ENCODE assay signal across 16 cellular contexts in genomic region chr2:187528042-187528441, GRCh38.
"Had no signal": no experiment of that assay in that cellular context is flagged by ENCODE, and none has a peak within 500 bp of the region (broad histone marks: within the 10 kb centered on the region; RNA-seq: fewer than 3 reads in every experiment).

No MANE protein-coding gene starts in this region.

- H2AFZ ChIP-seq: hepatocyte had no signal

- H3K27ac ChIP-seq: hepatocyte had no signal

- H3K9me3 ChIP-seq: tibial nerve had no signal

- H3K4me3 ChIP-seq: hepatocyte, lung, tibial nerve had no signal

- H3K27me3 ChIP-seq: hepatocyte, tibial nerve had no signal

- DNase-seq: activated CD4-positive, alpha-beta T cell treated with anti-CD3 and anti-CD28 coated beads for 36 hours; activated CD4-positive, alpha-beta T cell treated with anti-CD3 and anti-CD28 coated beads, Interleukin-2, amount 50 U/mL, for 48 hours; activated gamma-delta T cell; effector memory CD4-positive, alpha-beta T cell; nucleus accumbens; retina; stimulated activated CD4-positive, alpha-beta T cell treated with anti-CD3 and anti-CD28 coated beads, Interleukin-12 subunit alpha, Interleukin-12 subunit beta, amount 100 ng/mL, for 4 hours; stimulated activated CD4-positive, alpha-beta T cell treated with anti-CD3 and anti-CD28 coated beads, Interleukin-1b, Interleukin-23, amount 100 ng/mL, for 48 hours; stimulated activated CD8-positive, alpha-beta memory T cell treated with anti-CD3 and anti-CD28 coated beads, Interleukin-4, amount 100 ng/mL, for 48 hours; stimulated activated naive CD4-positive, alpha-beta T cell treated with Interleukin-2 at 50 U/mL for 16 hours; substantia nigra had no signal

- H3K4me2 ChIP-seq: hepatocyte had no signal

- ATAC-seq: activated CD4-positive, alpha-beta T cell treated with anti-CD3 and anti-CD28 coated beads for 36 hours; natural killer cell treated with Interleukin-12 subunit alpha and Interleukin-12 subunit beta and Interleukin-15 and Interleukin-18, amount 100 ng/mL, for 72 hours; WTC11 had no signal
